In genomic region chr16:4200000-4200780, GRCh38 we compare ENCODE assay signal across 7 cellular contexts. TPM values are rescaled to one million over a fixed set of nuclear protein-coding genes. Genes with fewer than 3 reads are reported as not detected.
A peak's percentile ranks its signal among the peaks of the same experiment; 100 is the strongest.
DNase-seq lines count a peak whose midpoint lies in the region; ATAC-seq and TF ChIP-seq lines count a peak whose summit lies in the region.

No MANE protein-coding gene starts in this region.

- H3K27me3 ChIP-seq in dorsolateral prefrontal cortex (no peaks in the 10 kb centered on the region), lung (ENCODE audit: control insufficient read depth, insufficient read depth) (no peaks in the 10 kb centered on the region)

- intact Hi-C loops in dorsolateral prefrontal cortex (cut with DNase I): loop anchor here in 1 of 2 donors (2.0 kb wide), 1 partner anchor 131 kb away; no protein-coding TSS in a partner anchor

- ATAC-seq in lung (ENCODE audit: insufficient read depth, low FRiP score): peak; percentile 77

- 38 to 40% methylated on average over 15 of the region's 15 CpGs for WGBS in lung, 2 donors

- peak in 51 of 56 donors; percentile 14 to 64 (median 45) for TF ChIP-seq CTCF in dorsolateral prefrontal cortex (IDR thresholded peaks at IDR 0.05 in 54 of 56, conservative IDR thresholded peaks at IDR 0.05 in 2 of 56; ENCODE audit: low read depth in 1 of 56, partially characterized antibody in 56 of 56)
- peak; percentile 45 for TF ChIP-seq CTCF in lung (IDR thresholded peaks at IDR 0.05; ENCODE audit: control extremely low read depth, extremely low read depth)

- no peak overlapping the region for H3K27ac ChIP-seq in dorsolateral prefrontal cortex
- H3K27ac ChIP-seq in lung (ENCODE audit: low read depth in 1 of 2, low read length in 1 of 2): no peak overlapping the region

- peaks cover 0 to 4% of the 10 kb centered on the region in 2 donors for H3K36me3 ChIP-seq in lung (ENCODE audit: control insufficient read depth in 2 of 2, insufficient read depth in 2 of 2, low read length in 2 of 2)

- DNase-seq in EH (ENCODE audit: low read depth) (peak; percentile 71), Kasumi-1 (lab: John Stamatoyannopoulos, UW) (peak; percentile 17 to 37), SW480 (ENCODE audit: low spot score) (peak; percentile 70), dorsolateral prefrontal cortex (peak in 6 of 10 donors; percentile 26 to 61 (median 40)), lung (ENCODE audit: low spot score) (peak; percentile 77), ureter (ENCODE audit: low spot score) (peak; percentile 81), KG1 (lab: John Stamatoyannopoulos, UW) (no peak)

- no peak overlapping the region for H3K4me3 ChIP-seq in dorsolateral prefrontal cortex
- no peak overlapping the region for H3K4me3 ChIP-seq in lung

- H3K9me3 ChIP-seq in lung (ENCODE audit: control insufficient read depth in 2 of 2, insufficient read depth in 1 of 2, low read length in 1 of 2): no peaks in the 10 kb centered on the region

- H3K4me1 ChIP-seq in lung (ENCODE audit: control insufficient read depth in 2 of 2, insufficient read depth in 2 of 2, low read length in 2 of 2): peaks cover 0 to 2% of the 10 kb centered on the region in 2 donors

RNA-seq across cellular contexts. Expression of gene SRL, which starts 41.7 kb away (rescaled TPM):
- total RNA-seq in dorsolateral prefrontal cortex (1 to 10 TPM in 71 of 120 experiments, under 1 TPM in 49; 0.42 to 4.2 (median 1.2) TPM), lung (1 to 10 TPM; 2.1 to 2.9 TPM), ureter (10.1 TPM)
- polyA plus RNA-seq in lung: under 1 TPM; 0.30 to 0.37 TPM
